Comparison of ENCODE assay signal across 8 cellular contexts in genomic region chr12:123106640-123107359, GRCh38. TPM values are rescaled to one million over a fixed set of nuclear protein-coding genes. Genes with fewer than 3 reads are reported as not detected.
DNase-seq lines count a peak whose midpoint lies in the region; ATAC-seq and TF ChIP-seq lines count a peak whose summit lies in the region.

No MANE protein-coding gene starts in this region.

- WGBS in esophagus squamous epithelium, 2 donors = 20 to 36% methylated on average over 1 to 4 of the region's 9 CpGs

- intact Hi-C loops in esophagus squamous epithelium (cut with DNase I) = no loop called here

- ATAC-seq in HG02571 (IDR thresholded peaks at IDR 0.05; ENCODE audit: unreplicated experiment) = no peak

- no peak for TF ChIP-seq POLR2A in esophagus squamous epithelium (IDR thresholded peaks at IDR 0.05)

- H3K9me3 ChIP-seq in esophagus squamous epithelium = no peaks in the 10 kb centered on the region

- TF ChIP-seq CTCF in esophagus squamous epithelium (IDR thresholded peaks at IDR 0.05) = no peak

- H3K36me3 ChIP-seq in esophagus squamous epithelium = peaks cover 0 to 50% (median 0%) of the 10 kb centered on the region in 3 donors

- peak overlapping the region; percentile 23 to 43 (median 32) for H3K27ac ChIP-seq in esophagus squamous epithelium

- no peak overlapping the region for H3K4me3 ChIP-seq in esophagus squamous epithelium

- no peaks in the 10 kb centered on the region for H3K27me3 ChIP-seq in esophagus squamous epithelium

- DNase-seq in Kasumi-1 (lab: John Stamatoyannopoulos, UW) (peak; percentile 66 to 68), esophagus squamous epithelium (lab: John Stamatoyannopoulos, UW) (no peak), D341Med (ENCODE audit: low spot score) (no peak), NCI-H1930 (lab: John Stamatoyannopoulos, UW) (no peak), glomerular visceral epithelial cell (ENCODE audit: extremely low spot score) (no peak)
- DNase-seq in activated CD4-positive, alpha-beta T cell treated with anti-CD3 and anti-CD28 coated beads, Interleukin-2, amount 50 U/mL, for 1 hour = peak; percentile 44
- peak; percentile 49 to 63 for DNase-seq in stimulated activated CD8-positive, alpha-beta memory T cell treated with anti-CD3 and anti-CD28 coated beads, Interleukin-15, amount 100 ng/mL, for 48 hours (ENCODE audit: low read depth in 2 of 2)

- H3K4me1 ChIP-seq in esophagus squamous epithelium = peaks cover 4 to 48% (median 36%) of the 10 kb centered on the region in 3 donors

RNA-seq across cellular contexts. Expression of gene PITPNM2, which starts 44.1 kb away (rescaled TPM):
- 1 to 10 TPM; 4.2 to 9.1 (median 8.2) TPM for total RNA-seq in esophagus squamous epithelium

Comparison
In these comparisons a context has a peak if more than half of its experiments do, and no peak if none do; other contexts are left out.
1. DNase-seq: peak in Kasumi-1 (2 of 2), activated CD4-positive, alpha-beta T cell treated with anti-CD3 and anti-CD28 coated beads, Interleukin-2, amount 50 U/mL, for 1 hour (single experiment) and stimulated activated CD8-positive, alpha-beta memory T cell treated with anti-CD3 and anti-CD28 coated beads, Interleukin-15, amount 100 ng/mL, for 48 hours (2 of 2); none in esophagus squamous epithelium (single experiment), D341Med (single experiment), NCI-H1930 (0 of 2) and glomerular visceral epithelial cell (single experiment).